In the genomic region with DNA sequence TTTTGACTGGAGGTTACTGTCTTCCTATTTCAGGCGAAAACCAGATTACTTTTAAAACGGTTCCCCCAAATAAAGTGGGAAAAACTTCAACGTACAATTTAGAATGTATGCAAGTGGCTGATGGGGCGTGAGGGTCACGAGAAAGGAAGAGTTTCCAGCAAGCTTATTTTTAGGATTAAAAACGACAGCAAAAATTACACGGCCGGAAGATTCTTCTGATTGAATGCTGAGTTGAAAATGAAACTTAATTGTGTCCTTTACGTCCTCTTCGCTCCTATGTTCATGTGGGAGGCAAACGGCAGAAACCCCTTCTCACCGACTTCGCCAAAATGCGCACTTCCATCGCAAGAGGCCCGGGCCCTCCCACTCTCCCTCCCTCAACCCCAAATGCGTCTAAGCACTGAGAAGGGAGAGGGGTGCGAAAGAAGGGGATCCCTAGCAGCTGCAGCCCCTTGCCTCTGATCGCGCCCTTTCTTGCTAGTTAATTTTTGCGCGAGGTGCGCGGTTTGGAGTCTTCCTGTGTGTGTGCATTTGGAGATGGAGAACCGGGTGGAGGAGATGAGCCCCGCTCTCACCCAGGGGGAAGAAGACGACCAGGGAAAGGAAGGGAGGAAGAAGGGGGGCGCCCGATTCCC, we compare ENCODE assay signal across 8 cellular contexts. TPM values are rescaled to one million over a fixed set of nuclear protein-coding genes. Genes with fewer than 3 reads are reported as not detected.
DNase-seq lines count a peak whose midpoint lies in the region; ATAC-seq, FAIRE-seq and TF ChIP-seq lines count a peak whose summit lies in the region.

No MANE protein-coding gene starts in this region.

- POLR2A ChIA-PET in AG04450 (lab: Yijun Ruan, JAX) = no interaction called here

- no peaks in the 10 kb centered on the region for H3K9me2 ChIP-seq in SU-DHL-6 (replicated peaks; ENCODE audit: insufficient read depth, low read length)
- no peaks in the 10 kb centered on the region for H3K9me2 ChIP-seq in hepatocyte (replicated peaks; ENCODE audit: insufficient read depth)

- no peak for TF ChIP-seq CTCF in AG04450 (IDR thresholded peaks at IDR 0.05; ENCODE audit: low read depth, low read length)
- TF ChIP-seq CTCF in SU-DHL-6 (IDR thresholded peaks at IDR 0.05; ENCODE audit: insufficient read depth, low read length, poor library complexity, severe bottlenecking) = no peak
- TF ChIP-seq CTCF in hepatocyte (IDR thresholded peaks at IDR 0.05; ENCODE audit: poor library complexity) = no peak

- 1% methylated on average over 27 of the region's 29 CpGs for WGBS in hepatocyte (ENCODE audit: low lambda C conversion rate, missing lambda C conversion rate)

- FAIRE-seq in GM19239 (lab: Jason Lieb, UNC) = peak; percentile 90

- 0 out of 2 replicates have a peak, but pooled peaks cover 9% of the 10 kb centered on the region for H3F3A ChIP-seq in SU-DHL-6 (ENCODE audit: insufficient read depth)

- H3K36me3 ChIP-seq in SU-DHL-6 (ENCODE audit: low read length) (peaks cover 5% of the 10 kb centered on the region; the same call in 1 of the 2 replicates), hepatocyte (replicated peaks; ENCODE audit: insufficient read depth, low read depth) (no peaks in the 10 kb centered on the region)

- H3K79me2 ChIP-seq in SU-DHL-6 (ENCODE audit: insufficient read depth, low read length) (peaks cover 55% of the 10 kb centered on the region), hepatocyte (peaks cover 26% of the 10 kb centered on the region)

- H3K9ac ChIP-seq in SU-DHL-6 (ENCODE audit: low read length) = peak overlapping the region; percentile 99

- H3K4me1 ChIP-seq in hepatocyte (ENCODE audit: insufficient read depth) = no peaks in the 10 kb centered on the region

- H3K9me3 ChIP-seq in AG04450 (ENCODE audit: control insufficient read depth, insufficient read depth, low read length) (peaks cover 4% of the 10 kb centered on the region; the same call in 1 of the 2 replicates), SU-DHL-6 (ENCODE audit: insufficient read depth, low read length) (no peaks in the 10 kb centered on the region), hepatocyte (ENCODE audit: low read depth) (no peaks in the 10 kb centered on the region)

- H4K20me1 ChIP-seq in SU-DHL-6 (ENCODE audit: low read depth, low read length) (peaks cover 5% of the 10 kb centered on the region; the same call in 1 of the 2 replicates), hepatocyte (ENCODE audit: insufficient read depth, poor library complexity, severe bottlenecking) (no peaks in the 10 kb centered on the region)

- ATAC-seq in GM18870 (IDR thresholded peaks at IDR 0.05; ENCODE audit: unreplicated experiment) = no peak

- H3K4me3 ChIP-seq in AG04450 (ENCODE audit: low read depth, low read length) (peak overlapping the region; percentile 89), SU-DHL-6 (ENCODE audit: insufficient read depth, low read length, poor library complexity, severe bottlenecking) (peak overlapping the region; percentile 100), hepatocyte (peak overlapping the region; percentile 99)

- no peak for DNase-seq in AG04450 (ENCODE audit: low read depth, low spot score)
- DNase-seq in GM19239 (ENCODE audit: insufficient read length, low spot score) = no peak
- peak; percentile 53 for DNase-seq in HK-2 (ENCODE audit: unreplicated experiment)
- DNase-seq in amniotic epithelial cell (ENCODE audit: low read depth) = peak; percentile 45
- DNase-seq in hepatocyte (ENCODE audit: low spot score) = peak; percentile 28
- DNase-seq in renal cortical epithelial cell (ENCODE audit: low read depth) = peak; percentile 20

- no peak overlapping the region for H3K27ac ChIP-seq in AG04450 (ENCODE audit: low read depth, low read length)
- H3K27ac ChIP-seq in SU-DHL-6 (ENCODE audit: low read depth, low read length) = peak overlapping the region; percentile 81
- H3K27ac ChIP-seq in hepatocyte = peak overlapping the region; percentile 62

- H3K27me3 ChIP-seq in AG04450 (ENCODE audit: control insufficient read depth, insufficient read depth, low read length) = no peaks in the 10 kb centered on the region
- no peaks in the 10 kb centered on the region for H3K27me3 ChIP-seq in SU-DHL-6 (ENCODE audit: low read length)
- H3K27me3 ChIP-seq in hepatocyte = no peaks in the 10 kb centered on the region

- CTCF ChIA-PET in AG04450 (lab: Charles Lee) = interaction anchor here (0.6 to 1.6 kb wide), 4 partner anchors 163 to 388 kb away, joined by 3 to 4 read pairs (median 4); no protein-coding TSS in a partner anchor

- H3K4me2 ChIP-seq in SU-DHL-6 (ENCODE audit: low read depth, low read length, poor library complexity, severe bottlenecking) (peak overlapping the region; percentile 96), hepatocyte (peak overlapping the region; percentile 87)

- H2AFZ ChIP-seq in SU-DHL-6 (ENCODE audit: low read depth, low read length, severe bottlenecking) (peak overlapping the region; percentile 91), hepatocyte (peak overlapping the region; percentile 97)

RNA-seq across cellular contexts. Expression of a gene that starts 0.6 kb away (rescaled TPM):
- 87.4 and 108 TPM in 2 replicates for polyA plus RNA-seq in AG04450 (2011; rRNA removed)
- polyA minus RNA-seq in AG04450 (2011; rRNA and poly(A)+ RNA removed) = 44.7 and 89.4 TPM in 2 replicates
- total RNA-seq in hepatocyte = 68.6 and 101 TPM in 2 replicates
- 81.7 and 94.0 TPM in 2 replicates for polyA plus RNA-seq in hepatocyte
- 190 and 342 TPM in 2 replicates for total RNA-seq in renal cortical epithelial cell

Comparison
In these comparisons a context has a peak if more than half of its experiments do, and no peak if none do; other contexts are left out.
1. DNase-seq: peak in HK-2 (single experiment), amniotic epithelial cell (single experiment), hepatocyte (single experiment) and renal cortical epithelial cell (single experiment); none in AG04450 (single experiment) and GM19239 (single experiment).
2. Peak in every context shown above with its lines, with median percentiles within 50 percentile points of each other: H3K4me3 ChIP-seq.